ENCODE assay signal across 19 cellular contexts in genomic region chr1:180922637-180923023, GRCh38. TPM values are rescaled to one million over a fixed set of nuclear protein-coding genes. Genes with fewer than 3 reads are reported as not detected.
DNase-seq lines count a peak whose midpoint lies in the region; ATAC-seq and TF ChIP-seq lines count a peak whose summit lies in the region.
"Had no signal": no experiment of that assay in that cellular context is flagged by ENCODE, and none has a peak within 500 bp of the region (broad histone marks: within the 10 kb centered on the region; RNA-seq: fewer than 3 reads in every experiment).

No MANE protein-coding gene starts in this region.

- H3K4me2 ChIP-seq in BLaER1 treated with 17β-estradiol and CSF1 and Interleukin-3, amounts not matched to agents 10 nM and 100 nM = peak overlapping the region; percentile 8 to 94 (median 79); a peak in 19 of 22 replicates
- peak overlapping the region; percentile 70 for H3K4me2 ChIP-seq in neural progenitor cell

- DNase-seq in endodermal cell (peak; percentile 69), neural progenitor cell (ENCODE audit: low spot score) (no peak), DMS 273 (lab: John Stamatoyannopoulos, UW; ENCODE audit: unreplicated experiment) (no peak), NCI-H345 (lab: John Stamatoyannopoulos, UW) (no peak), T-helper 17 cell (no peak)
- DNase-seq: activated CD4-positive, alpha-beta T cell treated with anti-CD3 and anti-CD28 coated beads for 48 hours; activated gamma-delta T cell treated with Interleukin-2 at 50 U/mL for 16 hours; activated naive CD8-positive, alpha-beta T cell treated with anti-CD3 and anti-CD28 coated beads, Interleukin-2, amount 50 U/mL, for 24 hours; activated T-cell treated with anti-CD3 and anti-CD28 coated beads, Interleukin-2, amount 50 U/mL, for 24 hours; cerebellar nuclear complex; COR-L47; DMS79 treated with DMSO at 0.1 percent for 48 hours; head of caudate nucleus; NCI-H1417 had no signal

- no peaks in the 10 kb centered on the region for H3K9me3 Mint-ChIP-seq in endodermal cell
- no peaks in the 10 kb centered on the region for H3K9me3 Mint-ChIP-seq in neural progenitor cell
- H3K9me3 Mint-ChIP-seq: activated naive CD8-positive, alpha-beta T cell treated with anti-CD3 and anti-CD28 coated beads, Interleukin-2, amount 50 U/mL, for 24 hours; activated T-cell treated with anti-CD3 and anti-CD28 coated beads, Interleukin-2, amount 50 U/mL, for 24 hours; T-helper 2 cell treated with Interferon-gamma antibody and Interleukin-4, amounts not matched to agents 5 μg/mL and 100 μg/mL, for 36 hours had no signal

- TF ChIP-seq CTCF in endodermal cell (conservative IDR thresholded peaks at IDR 0.05) (no peak), neural progenitor cell (IDR thresholded peaks at IDR 0.05) (no peak)

- no peaks in the 10 kb centered on the region for H3K27me3 Mint-ChIP-seq in endodermal cell (ENCODE audit: insufficient read depth)
- peaks cover 14% of the 10 kb centered on the region for H3K27me3 Mint-ChIP-seq in neural progenitor cell (ENCODE audit: insufficient read depth, low read depth)
- peaks cover 27% of the 10 kb centered on the region for H3K27me3 Mint-ChIP-seq in T-helper 17 cell
- H3K27me3 Mint-ChIP-seq: activated naive CD8-positive, alpha-beta T cell treated with anti-CD3 and anti-CD28 coated beads, Interleukin-2, amount 50 U/mL, for 24 hours had no signal

- H3K4me1 Mint-ChIP-seq in endodermal cell = peaks cover 59% of the 10 kb centered on the region
- peaks cover 75% of the 10 kb centered on the region for H3K4me1 Mint-ChIP-seq in neural progenitor cell
- peaks cover 2% of the 10 kb centered on the region for H3K4me1 Mint-ChIP-seq in T-helper 17 cell
- H3K4me1 Mint-ChIP-seq: activated naive CD8-positive, alpha-beta T cell treated with anti-CD3 and anti-CD28 coated beads, Interleukin-2, amount 50 U/mL, for 24 hours had no signal

- H3K4me1 ChIP-seq in BLaER1 treated with 17β-estradiol and CSF1 and Interleukin-3, amounts not matched to agents 10 nM and 100 nM = peaks cover 46 to 95% (median 90%) of the 10 kb centered on the region in 10 experiments
- H3K4me1 ChIP-seq in endodermal cell (ENCODE audit: control insufficient read depth, insufficient read depth, low read length) = peaks cover 36% of the 10 kb centered on the region
- peaks cover 72% of the 10 kb centered on the region for H3K4me1 ChIP-seq in neural progenitor cell

- ATAC-seq in HG03460 (IDR thresholded peaks at IDR 0.05; ENCODE audit: unreplicated experiment) (no peak), T-helper 17 cell (no peak)
- ATAC-seq: activated naive CD8-positive, alpha-beta T cell treated with anti-CD3 and anti-CD28 coated beads, Interleukin-2, amount 50 U/mL, for 24 hours; SK-N-SH treated with all-trans-retinoic acid at 6 μM for 48 hours had no signal

- H3K36me3 Mint-ChIP-seq in endodermal cell (ENCODE audit: low read depth) (no peaks in the 10 kb centered on the region), neural progenitor cell (no peaks in the 10 kb centered on the region), T-helper 17 cell (ENCODE audit: low read depth) (no peaks in the 10 kb centered on the region)

- peak overlapping the region in 3 of 11 experiments; percentile 13 to 27 (median 20); a peak in 3 of 22 replicates for H3K9ac ChIP-seq in BLaER1 treated with 17β-estradiol and CSF1 and Interleukin-3, amounts not matched to agents 10 nM and 100 nM
- H3K9ac ChIP-seq in endodermal cell (ENCODE audit: extremely low read depth, low read length, poor library complexity, severe bottlenecking) (peak overlapping the region; percentile 2), neural progenitor cell (no peak overlapping the region)

- no peaks in the 10 kb centered on the region for H3K79me2 ChIP-seq in neural progenitor cell (ENCODE audit: low read depth)

- H3K27me3 ChIP-seq in BLaER1 treated with 17β-estradiol and CSF1 and Interleukin-3, amounts not matched to agents 10 nM and 100 nM = peaks cover 0 to 38% (median 2%) of the 10 kb centered on the region in 11 experiments; a peak in 9 of 22 replicates
- H3K27me3 ChIP-seq in endodermal cell (ENCODE audit: control insufficient read depth, insufficient read depth, low read length, poor library complexity, severe bottlenecking) (no peaks in the 10 kb centered on the region), neural progenitor cell (no peaks in the 10 kb centered on the region)

- WGBS in endodermal cell (ENCODE audit: insufficient coverage in 1 of 2, insufficient read length in 1 of 2), 2 experiments = 73 to 78% methylated on average over 5 to 8 of the region's 8 CpGs

- H3K4me3 ChIP-seq in BLaER1 treated with 17β-estradiol and CSF1 and Interleukin-3, amounts not matched to agents 10 nM and 100 nM = no peak overlapping the region
- H3K4me3 ChIP-seq in endodermal cell (ENCODE audit: low read length) = no peak overlapping the region
- H3K4me3 ChIP-seq in neural progenitor cell = no peak overlapping the region

- H3K27ac Mint-ChIP-seq in endodermal cell (peak overlapping the region; percentile 98), neural progenitor cell (peak overlapping the region; percentile 25), T-helper 17 cell (no peak overlapping the region)
- H3K27ac Mint-ChIP-seq: activated naive CD8-positive, alpha-beta T cell treated with anti-CD3 and anti-CD28 coated beads, Interleukin-2, amount 50 U/mL, for 24 hours; activated T-cell treated with anti-CD3 and anti-CD28 coated beads, Interleukin-2, amount 50 U/mL, for 24 hours; T-helper 2 cell treated with Interferon-gamma antibody and Interleukin-4, amounts not matched to agents 5 μg/mL and 100 μg/mL, for 36 hours had no signal

- H3K36me3 ChIP-seq in BLaER1 treated with 17β-estradiol and CSF1 and Interleukin-3, amounts not matched to agents 10 nM and 100 nM = no peaks in the 10 kb centered on the region
- H3K36me3 ChIP-seq in KOPT-K1 (ENCODE audit: insufficient read depth, low read length) = no peaks in the 10 kb centered on the region
- no peaks in the 10 kb centered on the region for H3K36me3 ChIP-seq in endodermal cell (ENCODE audit: control insufficient read depth, insufficient read depth, low read length)
- H3K36me3 ChIP-seq in neural progenitor cell = no peaks in the 10 kb centered on the region

- H4K20me1 ChIP-seq in BLaER1 treated with 17β-estradiol and CSF1 and Interleukin-3, amounts not matched to agents 10 nM and 100 nM = peaks cover 0 to 47% (median 7%) of the 10 kb centered on the region in 11 experiments; a peak in 7 of 22 replicates
- H4K20me1 ChIP-seq in neural progenitor cell (ENCODE audit: low read depth) = peaks cover 9% of the 10 kb centered on the region

- H2AFZ ChIP-seq in neural progenitor cell (replicated peaks) = no peak overlapping the region

- H3K9me3 ChIP-seq in BLaER1 treated with 17β-estradiol and CSF1 and Interleukin-3, amounts not matched to agents 10 nM and 100 nM (replicated peaks in 1 of 11) = no peaks in the 10 kb centered on the region
- H3K9me3 ChIP-seq in KOPT-K1 (ENCODE audit: insufficient read depth, low read length, poor library complexity, severe bottlenecking) (no peaks in the 10 kb centered on the region), endodermal cell (ENCODE audit: control insufficient read depth, low read length) (no peaks in the 10 kb centered on the region), neural progenitor cell (ENCODE audit: low read depth) (no peaks in the 10 kb centered on the region), T-helper 17 cell (ENCODE audit: control insufficient read depth, low read length, poor library complexity, severe bottlenecking) (no peaks in the 10 kb centered on the region)

- peak overlapping the region; percentile 42 for H3K4me3 Mint-ChIP-seq in endodermal cell
- H3K4me3 Mint-ChIP-seq in neural progenitor cell = peak overlapping the region; percentile 22
- H3K4me3 Mint-ChIP-seq in T-helper 17 cell = no peak overlapping the region
- H3K4me3 Mint-ChIP-seq: activated naive CD8-positive, alpha-beta T cell treated with anti-CD3 and anti-CD28 coated beads, Interleukin-2, amount 50 U/mL, for 24 hours; activated T-cell treated with anti-CD3 and anti-CD28 coated beads, Interleukin-2, amount 50 U/mL, for 24 hours; T-helper 2 cell treated with Interferon-gamma antibody and Interleukin-4, amounts not matched to agents 5 μg/mL and 100 μg/mL, for 36 hours had no signal

- peaks cover 48% of the 10 kb centered on the region for H3F3A ChIP-seq in neural progenitor cell (ENCODE audit: low read depth)

- peak overlapping the region in 2 of 11 experiments; percentile 5 to 9; a peak in 4 of 22 replicates for H3K27ac ChIP-seq in BLaER1 treated with 17β-estradiol and CSF1 and Interleukin-3, amounts not matched to agents 10 nM and 100 nM
- peak overlapping the region; percentile 46 for H3K27ac ChIP-seq in KOPT-K1 (ENCODE audit: low read depth, low read length, poor library complexity, severe bottlenecking)
- H3K27ac ChIP-seq in endodermal cell (ENCODE audit: low read depth, low read length) = peak overlapping the region; percentile 37
- peak overlapping the region; percentile 71 for H3K27ac ChIP-seq in neural progenitor cell

RNA-seq across cellular contexts. Expression of gene KIAA1614, which starts 9.9 kb away (rescaled TPM):
- total RNA-seq in endodermal cell = 1 to 10 TPM; 3.3 to 5.8 TPM
- polyA plus RNA-seq in endodermal cell (2013, experiment 1 of 2) = 1.2 TPM
- polyA plus RNA-seq in endodermal cell (2013, experiment 2 of 2) = 1.3 TPM
- total RNA-seq in neural progenitor cell (ENCODE audit: low replicate concordance) = 0.56 and 3.8 TPM in 2 replicates
- under 1 TPM; 0.05 to 0.08 TPM for total RNA-seq in T-helper 17 cell
